In genomic region chr10:129852829-129853228, GRCh38 we compare ENCODE assay signal across 20 cellular contexts.
DNase-seq lines count a peak whose midpoint lies in the region; ATAC-seq and TF ChIP-seq lines count a peak whose summit lies in the region.
"Had no signal": no experiment of that assay in that cellular context is flagged by ENCODE, and none has a peak within 500 bp of the region (broad histone marks: within the 10 kb centered on the region; RNA-seq: fewer than 3 reads in every experiment).

No MANE protein-coding gene starts in this region.

- CTCF ChIA-PET in WTC11 (lab: Charles Lee) = interaction anchor here (0.7 to 2.4 kb wide), 9 partner anchors 9 to 192 kb away, joined by 3 to 14 read pairs (median 4); no protein-coding TSS in a partner anchor

- POLR2A ChIA-PET in WTC11 (lab: Charles Lee) = no interaction called here

- H3K4me3 Mint-ChIP-seq in neural progenitor cell (no peak overlapping the region), WTC11 (no peak overlapping the region)
- H3K4me3 Mint-ChIP-seq: activated naive CD8-positive, alpha-beta T cell treated with anti-CD3 and anti-CD28 coated beads, Interleukin-2, amount 10 ng/mL, durations not matched to agents 7 days and 5 days; activated T-cell treated with anti-CD3 and anti-CD28 coated beads, Interleukin-2, amount 50 U/mL, for 4 hours; CD4-positive, alpha-beta T cell; naive thymus-derived CD4-positive, alpha-beta T cell; stimulated activated naive B cell treated with anti-CD40 and anti-IgM and Interleukin-4, amounts not matched to agents 10 μg/mL and 1 μg/mL and 100 μg/mL, for 72 hours had no signal

- H4K20me1 ChIP-seq in hepatocyte (ENCODE audit: insufficient read depth, poor library complexity, severe bottlenecking) = no peaks in the 10 kb centered on the region
- no peaks in the 10 kb centered on the region for H4K20me1 ChIP-seq in neural progenitor cell (ENCODE audit: low read depth)

- no peak overlapping the region for H3K4me3 ChIP-seq in left ventricle myocardium inferior
- no peak overlapping the region for H3K4me3 ChIP-seq in right atrium auricular region
- no peak overlapping the region for H3K4me3 ChIP-seq in hepatocyte
- H3K4me3 ChIP-seq in neural progenitor cell = no peak overlapping the region
- H3K4me3 ChIP-seq: PC-9, SK-N-MC had no signal

- H3K36me3 Mint-ChIP-seq in neural progenitor cell (no peaks in the 10 kb centered on the region), WTC11 (peaks cover 9% of the 10 kb centered on the region; the same call in 1 of the 2 replicates)
- H3K36me3 Mint-ChIP-seq: activated naive CD8-positive, alpha-beta T cell treated with anti-CD3 and anti-CD28 coated beads, Interleukin-2, amount 10 ng/mL, durations not matched to agents 7 days and 5 days; naive thymus-derived CD4-positive, alpha-beta T cell; stimulated activated naive B cell treated with anti-CD40 and anti-IgM and Interleukin-4, amounts not matched to agents 10 μg/mL and 1 μg/mL and 100 μg/mL, for 72 hours had no signal

- ATAC-seq in WTC11 = no peak
- ATAC-seq: activated T-cell treated with anti-CD3 and anti-CD28 coated beads, Interleukin-2, amount 50 U/mL, for 4 hours; naive thymus-derived CD4-positive, alpha-beta T cell; stimulated activated naive B cell treated with anti-CD40 and anti-IgM and Interleukin-4, amounts not matched to agents 10 μg/mL and 1 μg/mL and 100 μg/mL, for 72 hours had no signal

- no peaks in the 10 kb centered on the region for H3K9me2 ChIP-seq in hepatocyte (replicated peaks; ENCODE audit: insufficient read depth)

- intact Hi-C loops in left ventricle myocardium inferior (cut with micrococcal nuclease) = no loop called here

- H3K9me3 ChIP-seq in left ventricle myocardium inferior (replicated peaks) (peaks cover 11% of the 10 kb centered on the region), right atrium auricular region (peaks cover 0 to 8% of the 10 kb centered on the region in 2 donors), hepatocyte (ENCODE audit: low read depth) (no peaks in the 10 kb centered on the region), neural progenitor cell (ENCODE audit: low read depth) (no peaks in the 10 kb centered on the region)

- H3K79me2 ChIP-seq in hepatocyte (no peaks in the 10 kb centered on the region), neural progenitor cell (ENCODE audit: low read depth) (no peaks in the 10 kb centered on the region)

- H3K27ac ChIP-seq in left ventricle myocardium inferior (replicated peaks) (peak overlapping the region; percentile 22), right atrium auricular region (no peak overlapping the region), hepatocyte (peak overlapping the region; percentile 18), neural progenitor cell (no peak overlapping the region)
- H3K27ac ChIP-seq: PC-9, SK-N-MC had no signal

- H3K4me1 ChIP-seq in left ventricle myocardium inferior (peaks cover 14% of the 10 kb centered on the region), right atrium auricular region (no peaks in the 10 kb centered on the region), hepatocyte (ENCODE audit: insufficient read depth) (peaks cover 8% of the 10 kb centered on the region), neural progenitor cell (peaks cover 9% of the 10 kb centered on the region)

- 53% methylated on average over 9 of the region's 9 CpGs for WGBS in hepatocyte (ENCODE audit: low lambda C conversion rate, missing lambda C conversion rate)

- H3K4me1 Mint-ChIP-seq in neural progenitor cell (peaks cover 5% of the 10 kb centered on the region), WTC11 (peaks cover 15% of the 10 kb centered on the region)
- H3K4me1 Mint-ChIP-seq: activated naive CD8-positive, alpha-beta T cell treated with anti-CD3 and anti-CD28 coated beads, Interleukin-2, amount 10 ng/mL, durations not matched to agents 7 days and 5 days; naive thymus-derived CD4-positive, alpha-beta T cell; stimulated activated naive B cell treated with anti-CD40 and anti-IgM and Interleukin-4, amounts not matched to agents 10 μg/mL and 1 μg/mL and 100 μg/mL, for 72 hours had no signal

- peak overlapping the region; percentile 63 for H3K4me2 ChIP-seq in hepatocyte
- H3K4me2 ChIP-seq in neural progenitor cell = no peak overlapping the region
- H3K4me2 ChIP-seq: PC-9 had no signal

- DNase-seq in left ventricle myocardium inferior (no peak), right atrium auricular region (ENCODE audit: low spot score) (no peak), hepatocyte (ENCODE audit: low spot score) (no peak), neural progenitor cell (ENCODE audit: low spot score) (no peak), WTC11 (ENCODE audit: low spot score) (no peak), COR-L47 (lab: John Stamatoyannopoulos, UW) (no peak), DMS53 (lab: John Stamatoyannopoulos, UW) (no peak)
- DNase-seq: activated CD4-positive, CD25-positive, alpha-beta regulatory T cell; activated gamma-delta T cell; activated naive CD8-positive, alpha-beta T cell treated with anti-CD3 and anti-CD28 coated beads, Interleukin-2, amount 10 ng/mL, durations not matched to agents 7 days and 5 days; activated T-cell treated with anti-CD3 and anti-CD28 coated beads, Interleukin-2, amount 50 U/mL, for 4 hours; CD4-positive, alpha-beta T cell; effector CD4-positive, alpha-beta T cell; naive thymus-derived CD4-positive, alpha-beta T cell; NCI-H187 treated with DMSO at 0.1 percent for 48 hours; NCI-H2171; NK-92 treated with Interleukin-12 subunit alpha and Interleukin-12 subunit beta, amount 100 ng/mL, for 24 hours; PC-9; stimulated activated naive B cell treated with anti-CD40 and anti-IgM and Interleukin-4, amounts not matched to agents 10 μg/mL and 1 μg/mL and 100 μg/mL, for 72 hours had no signal

- no peaks in the 10 kb centered on the region for H3F3A ChIP-seq in neural progenitor cell (ENCODE audit: low read depth)

- no peak overlapping the region for H3K27ac Mint-ChIP-seq in neural progenitor cell
- H3K27ac Mint-ChIP-seq in WTC11 = no peak overlapping the region
- H3K27ac Mint-ChIP-seq: activated naive CD8-positive, alpha-beta T cell treated with anti-CD3 and anti-CD28 coated beads, Interleukin-2, amount 10 ng/mL, durations not matched to agents 7 days and 5 days; CD4-positive, alpha-beta T cell; naive thymus-derived CD4-positive, alpha-beta T cell; stimulated activated naive B cell treated with anti-CD40 and anti-IgM and Interleukin-4, amounts not matched to agents 10 μg/mL and 1 μg/mL and 100 μg/mL, for 72 hours had no signal

- H2AFZ ChIP-seq in hepatocyte (peak overlapping the region; percentile 17), neural progenitor cell (replicated peaks) (peak overlapping the region; percentile 22)
- H2AFZ ChIP-seq: PC-9 had no signal

- H3K36me3 ChIP-seq in left ventricle myocardium inferior (peaks cover 28% of the 10 kb centered on the region), right atrium auricular region (no peaks in the 10 kb centered on the region), hepatocyte (replicated peaks; ENCODE audit: insufficient read depth, low read depth) (no peaks in the 10 kb centered on the region), neural progenitor cell (no peaks in the 10 kb centered on the region)

- peaks cover 3% of the 10 kb centered on the region for H3K9me3 Mint-ChIP-seq in neural progenitor cell
- H3K9me3 Mint-ChIP-seq in WTC11 = peaks cover 10% of the 10 kb centered on the region
- H3K9me3 Mint-ChIP-seq: activated naive CD8-positive, alpha-beta T cell treated with anti-CD3 and anti-CD28 coated beads, Interleukin-2, amount 10 ng/mL, durations not matched to agents 7 days and 5 days; CD4-positive, alpha-beta T cell; naive thymus-derived CD4-positive, alpha-beta T cell had no signal

- H3K27me3 ChIP-seq in left ventricle myocardium inferior (ENCODE audit: low read depth) (no peaks in the 10 kb centered on the region), right atrium auricular region (no peaks in the 10 kb centered on the region), hepatocyte (peaks cover 5% of the 10 kb centered on the region), neural progenitor cell (no peaks in the 10 kb centered on the region)

- TF ChIP-seq CTCF in left ventricle myocardium inferior (IDR thresholded peaks at IDR 0.05; ENCODE audit: borderline replicate concordance) = no peak
- no peak for TF ChIP-seq CTCF in right atrium auricular region (IDR thresholded peaks at IDR 0.05)
- TF ChIP-seq CTCF in hepatocyte (IDR thresholded peaks at IDR 0.05; ENCODE audit: poor library complexity) = no peak
- no peak for TF ChIP-seq CTCF in neural progenitor cell (IDR thresholded peaks at IDR 0.05)
- TF ChIP-seq CTCF in WTC11 (IDR thresholded peaks at IDR 0.05) = no peak

- H3K9ac ChIP-seq in neural progenitor cell = no peak overlapping the region

- H3K27me3 Mint-ChIP-seq in neural progenitor cell (ENCODE audit: insufficient read depth, low read depth) (peaks cover 3% of the 10 kb centered on the region), WTC11 (ENCODE audit: low read depth) (no peaks in the 10 kb centered on the region)

TF ChIP-seq in WTC11, 78 proteins besides CTCF, POLR2A, EP300 and RAD21 (continues in another document):
- no peak for TF ChIP-seq ATF2 (CRISPR knock-in tag; IDR thresholded peaks at IDR 0.05; ENCODE audit: borderline replicate concordance, low read depth)
- TF ChIP-seq PRRX2 (CRISPR knock-in tag; IDR thresholded peaks at IDR 0.05) = no peak
- no peak for TF ChIP-seq ZNF138 (CRISPR knock-in tag; conservative IDR thresholded peaks at IDR 0.05)
- TF ChIP-seq TCF7 (CRISPR knock-in tag; IDR thresholded peaks at IDR 0.05; ENCODE audit: low read depth) = no peak
- TF ChIP-seq, protein P1, sequence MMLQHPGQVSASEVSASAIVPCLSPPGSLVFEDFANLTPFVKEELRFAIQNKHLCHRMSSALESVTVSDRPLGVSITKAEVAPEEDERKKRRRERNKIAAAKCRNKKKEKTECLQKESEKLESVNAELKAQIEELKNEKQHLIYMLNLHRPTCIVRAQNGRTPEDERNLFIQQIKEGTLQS (CRISPR knock-in tag; conservative IDR thresholded peaks at IDR 0.05) = no peak
- no peak for TF ChIP-seq USF2 (CRISPR knock-in tag; IDR thresholded peaks at IDR 0.05)

Comparison
In these comparisons a context has a peak if more than half of its experiments do, and no peak if none do; other contexts are left out.
1. H3K27ac ChIP-seq: peak in left ventricle myocardium inferior (single experiment) and hepatocyte (single experiment); none in right atrium auricular region (0 of 2) and neural progenitor cell (single experiment).